In genomic region chr7:134948246-134948645, GRCh38 we compare ENCODE assay signal across 17 cellular contexts.
"Had no signal": no experiment of that assay in that cellular context is flagged by ENCODE, and none has a peak within 500 bp of the region (broad histone marks: within the 10 kb centered on the region; RNA-seq: fewer than 3 reads in every experiment).

No MANE protein-coding gene starts in this region.

- DNase-seq: activated B cell treated with CpG ODN at 0.5 μM for 24 hours; activated CD4-positive, alpha-beta T cell treated with anti-CD3 and anti-CD28 coated beads, Interleukin-2, amount 10 ng/mL, durations not matched to agents 24 days and 14 days; activated CD8-positive, alpha-beta memory T cell treated with anti-CD3 and anti-CD28 coated beads, Interleukin-2, amount 50 U/mL, for 48 hours; activated gamma-delta T cell treated with Interleukin-2 at 50 U/mL for 16 hours; activated naive CD8-positive, alpha-beta T cell treated with anti-CD3 and anti-CD28 coated beads for 36 hours; activated T-cell treated with anti-CD3 and anti-CD28 coated beads, Interleukin-2, amount 50 U/mL, for 72 hours; glutamatergic neuron; immature natural killer cell; ovary; stimulated activated CD4-positive, alpha-beta T cell treated with anti-CD3 and anti-CD28 coated beads, Interleukin-2, amount 100 ng/mL, for 48 hours; stimulated activated naive B cell treated with anti-CD40 and anti-IgM and Interleukin-4, amounts not matched to agents 10 μg/mL and 1 μg/mL and 100 μg/mL, for 72 hours; SW 1271 had no signal

- H3K27me3 ChIP-seq: ovary, thyroid gland, vagina had no signal

- H3K4me3 ChIP-seq: ovary, thyroid gland, vagina had no signal

- H3K36me3 ChIP-seq: ovary had no signal

- FAIRE-seq: colon, endometrium had no signal

- ATAC-seq: activated T-cell treated with anti-CD3 and anti-CD28 coated beads, Interleukin-2, amount 50 U/mL, for 72 hours; esophagus mucosa; stimulated activated naive B cell treated with anti-CD40 and anti-IgM and Interleukin-4, amounts not matched to agents 10 μg/mL and 1 μg/mL and 100 μg/mL, for 72 hours had no signal

- H3K9me3 ChIP-seq: ovary, thyroid gland, vagina had no signal

- H3K27ac ChIP-seq: ovary had no signal
